In the genomic region with DNA sequence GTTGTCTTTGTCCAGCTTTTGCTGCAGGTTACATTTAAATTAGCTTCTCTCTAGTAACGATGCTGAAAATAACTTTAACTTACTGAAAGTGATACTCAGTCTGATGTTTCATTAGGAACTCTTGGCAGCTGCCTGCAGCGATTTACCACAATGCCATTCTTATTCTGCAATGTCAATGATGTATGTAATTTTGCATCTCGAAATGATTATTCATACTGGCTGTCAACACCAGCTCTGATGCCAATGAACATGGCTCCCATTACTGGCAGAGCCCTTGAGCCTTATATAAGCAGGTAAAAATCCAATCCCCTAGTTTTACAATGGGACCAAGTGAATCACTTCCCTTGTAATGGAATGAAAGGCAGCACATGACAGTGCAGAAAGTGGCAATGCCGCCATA, we compare ENCODE assay signal across 10 cellular contexts. TPM values are rescaled to one million over a fixed set of nuclear protein-coding genes. Genes with fewer than 3 reads are reported as not detected.
A peak's percentile ranks its signal among the peaks of the same experiment; 100 is the strongest.
DNase-seq lines count a peak whose midpoint lies in the region; ATAC-seq lines count a peak whose summit lies in the region.
"Had no signal": no experiment of that assay in that cellular context is flagged by ENCODE, and none has a peak within 500 bp of the region (broad histone marks: within the 10 kb centered on the region; RNA-seq: fewer than 3 reads in every experiment).

No MANE protein-coding gene starts in this region.

- in situ Hi-C loops in SK-MEL-5 (cut with HindIII; ENCODE audit: low pct_unique_long_range_greater_than_20kb, low sequenced_read_pairs) = no loop called here

- no peak overlapping the region for H3K27ac Mint-ChIP-seq in activated naive CD4-positive, alpha-beta T cell treated with anti-CD3 and anti-CD28 coated beads for 36 hours
- H3K27ac Mint-ChIP-seq: T-helper 2 cell treated with Interferon-gamma antibody and Interleukin-4, amounts not matched to agents 5 μg/mL and 100 μg/mL, for 36 hours had no signal

- CTCF ChIA-PET in activated naive CD4-positive, alpha-beta T cell treated with anti-CD3 and anti-CD28 coated beads for 36 hours (lab: Charles Lee) = no interaction called here

- peak; percentile 4 for DNase-seq in EL
- DNase-seq in SK-MEL-5 (ENCODE audit: low read depth, low spot score) = peak; percentile 32
- DNase-seq in SHP77 (lab: John Stamatoyannopoulos, UW) = no peak
- DNase-seq in activated naive CD4-positive, alpha-beta T cell (lab: John Stamatoyannopoulos, UW) = no peak
- no peak for DNase-seq in activated naive CD4-positive, alpha-beta T cell treated with anti-CD3 and anti-CD28 coated beads for 36 hours

- no peaks in the 10 kb centered on the region for H3K9me3 Mint-ChIP-seq in activated naive CD4-positive, alpha-beta T cell treated with anti-CD3 and anti-CD28 coated beads for 36 hours
- H3K9me3 Mint-ChIP-seq: neural crest cell; T-helper 2 cell treated with Interferon-gamma antibody and Interleukin-4, amounts not matched to agents 5 μg/mL and 100 μg/mL, for 36 hours had no signal

- intact Hi-C loops in activated naive CD4-positive, alpha-beta T cell treated with anti-CD3 and anti-CD28 coated beads for 36 hours (cut with micrococcal nuclease) = no loop called here

- no peaks in the 10 kb centered on the region for H3K27me3 Mint-ChIP-seq in activated naive CD4-positive, alpha-beta T cell treated with anti-CD3 and anti-CD28 coated beads for 36 hours (ENCODE audit: low read depth)

- no peak overlapping the region for H3K4me3 Mint-ChIP-seq in activated naive CD4-positive, alpha-beta T cell treated with anti-CD3 and anti-CD28 coated beads for 36 hours
- H3K4me3 Mint-ChIP-seq: neural crest cell; T-helper 2 cell treated with Interferon-gamma antibody and Interleukin-4, amounts not matched to agents 5 μg/mL and 100 μg/mL, for 36 hours had no signal

- peak; percentile 73 for ATAC-seq in GM19438 (IDR thresholded peaks at IDR 0.05; ENCODE audit: low read depth, unreplicated experiment)
- peak; percentile 91 for ATAC-seq in HG02885 (IDR thresholded peaks at IDR 0.05; ENCODE audit: poor library complexity, unreplicated experiment)
- ATAC-seq in HG03457 (IDR thresholded peaks at IDR 0.05; ENCODE audit: unreplicated experiment) = no peak

- H3K4me1 Mint-ChIP-seq in activated naive CD4-positive, alpha-beta T cell treated with anti-CD3 and anti-CD28 coated beads for 36 hours (ENCODE audit: low read depth) = no peaks in the 10 kb centered on the region
- H3K4me1 Mint-ChIP-seq: neural crest cell had no signal

- H3K36me3 Mint-ChIP-seq in activated naive CD4-positive, alpha-beta T cell treated with anti-CD3 and anti-CD28 coated beads for 36 hours (ENCODE audit: low read depth) = no peaks in the 10 kb centered on the region

RNA-seq across cellular contexts. Expression of gene MFF, which starts 16.3 kb away (rescaled TPM):
- 126 and 144 TPM in 2 replicates for total RNA-seq in SK-MEL-5 (2014; rRNA removed; shearing (Covaris generic))
- 98.4 and 107 TPM in 2 replicates for polyA plus RNA-seq in SK-MEL-5 (2015; cell fraction: cytosol; rRNA removed)
- 168 and 178 TPM in 2 replicates for polyA plus RNA-seq in SK-MEL-5 (2015; cell fraction: nucleus; rRNA removed)
- total RNA-seq in activated naive CD4-positive, alpha-beta T cell treated with anti-CD3 and anti-CD28 coated beads for 36 hours = 10 to 100 TPM; 82.1 to 82.2 TPM

Comparison
In these comparisons a context has a peak if more than half of its experiments do, and no peak if none do; other contexts are left out.
1. DNase-seq: peak in EL (single experiment) and SK-MEL-5 (single experiment); none in SHP77 (0 of 2), activated naive CD4-positive, alpha-beta T cell (0 of 4) and activated naive CD4-positive, alpha-beta T cell treated with anti-CD3 and anti-CD28 coated beads for 36 hours (single experiment).